In genomic region chr15:56207711-56208110, GRCh38 we compare ENCODE assay signal across 14 cellular contexts. TPM values are rescaled to one million over a fixed set of nuclear protein-coding genes. Genes with fewer than 3 reads are reported as not detected.
DNase-seq lines count a peak whose midpoint lies in the region; ATAC-seq lines count a peak whose summit lies in the region.
"Had no signal": no experiment of that assay in that cellular context is flagged by ENCODE, and none has a peak within 500 bp of the region (broad histone marks: within the 10 kb centered on the region; RNA-seq: fewer than 3 reads in every experiment).

No MANE protein-coding gene starts in this region.

- H3K36me3 Mint-ChIP-seq in activated naive CD4-positive, alpha-beta T cell treated with anti-CD3 and anti-CD28 coated beads, Interleukin-2, amount 10 ng/mL, durations not matched to agents 7 days and 5 days, result peaks cover 33% of the 10 kb centered on the region
- H3K36me3 Mint-ChIP-seq in activated naive CD4-positive, alpha-beta T cell treated with anti-CD3 and anti-CD28 coated beads for 36 hours (ENCODE audit: low read depth), result peaks cover 19% of the 10 kb centered on the region
- H3K36me3 Mint-ChIP-seq in IgD-negative memory B cell, result peaks cover 12% of the 10 kb centered on the region
- H3K36me3 Mint-ChIP-seq in activated naive CD8-positive, alpha-beta T cell treated with anti-CD3 and anti-CD28 coated beads, Interleukin-2, amount 50 U/mL, for 24 hours (ENCODE audit: low read depth), result peaks cover 34% of the 10 kb centered on the region
- peaks cover 22 to 40% of the 10 kb centered on the region in 2 donors for H3K36me3 Mint-ChIP-seq in stimulated activated naive B cell treated with anti-CD40 and anti-IgM and Interleukin-4, amounts not matched to agents 10 μg/mL and 1 μg/mL and 100 μg/mL, for 72 hours

- CTCF ChIA-PET in activated naive CD4-positive, alpha-beta T cell treated with anti-CD3 and anti-CD28 coated beads, Interleukin-2, amount 10 ng/mL, durations not matched to agents 7 days and 5 days (lab: Charles Lee), result no interaction called here
- CTCF ChIA-PET in activated naive CD4-positive, alpha-beta T cell treated with anti-CD3 and anti-CD28 coated beads for 36 hours (lab: Charles Lee), result no interaction called here

- DNase-seq in activated naive CD4-positive, alpha-beta T cell treated with anti-CD3 and anti-CD28 coated beads, Interleukin-2, amount 10 ng/mL, durations not matched to agents 7 days and 5 days, result no peak
- DNase-seq in activated naive CD4-positive, alpha-beta T cell treated with anti-CD3 and anti-CD28 coated beads for 36 hours, result no peak
- DNase-seq in activated naive CD8-positive, alpha-beta T cell treated with anti-CD3 and anti-CD28 coated beads, Interleukin-2, amount 50 U/mL, for 24 hours, result no peak
- DNase-seq in stimulated activated naive B cell treated with anti-CD40 and anti-IgM and Interleukin-4, amounts not matched to agents 10 μg/mL and 1 μg/mL and 100 μg/mL, for 72 hours, result no peak
- DNase-seq in GOT3 (lab: John Stamatoyannopoulos, UW), result no peak
- DNase-seq in NCI-H748 (lab: John Stamatoyannopoulos, UW; ENCODE audit: unreplicated experiment), result no peak
- DNase-seq in NOMO-1 treated with dmso at 0.1 percent for 144 hours (lab: John Stamatoyannopoulos, UW; ENCODE audit: unreplicated experiment), result no peak
- DNase-seq: body of pancreas; KG1; left ventricle myocardium inferior; NCI-H2081 treated with DMSO at 0.1 percent for 48 hours; occipital lobe; stimulated activated CD8-positive, alpha-beta memory T cell treated with anti-CD3 and anti-CD28 coated beads, Interleukin-4, amount 100 ng/mL, for 48 hours had no signal

- H3K27me3 Mint-ChIP-seq in activated naive CD4-positive, alpha-beta T cell treated with anti-CD3 and anti-CD28 coated beads, Interleukin-2, amount 10 ng/mL, durations not matched to agents 7 days and 5 days, result no peaks in the 10 kb centered on the region
- H3K27me3 Mint-ChIP-seq in activated naive CD4-positive, alpha-beta T cell treated with anti-CD3 and anti-CD28 coated beads for 36 hours (ENCODE audit: low read depth), result no peaks in the 10 kb centered on the region
- H3K27me3 Mint-ChIP-seq in IgD-negative memory B cell, result no peaks in the 10 kb centered on the region
- no peaks in the 10 kb centered on the region for H3K27me3 Mint-ChIP-seq in activated naive CD8-positive, alpha-beta T cell treated with anti-CD3 and anti-CD28 coated beads, Interleukin-2, amount 50 U/mL, for 24 hours
- no peaks in the 10 kb centered on the region for H3K27me3 Mint-ChIP-seq in stimulated activated naive B cell treated with anti-CD40 and anti-IgM and Interleukin-4, amounts not matched to agents 10 μg/mL and 1 μg/mL and 100 μg/mL, for 72 hours

- H3K9me3 Mint-ChIP-seq in activated naive CD4-positive, alpha-beta T cell treated with anti-CD3 and anti-CD28 coated beads, Interleukin-2, amount 10 ng/mL, durations not matched to agents 7 days and 5 days, result peaks cover 19% of the 10 kb centered on the region
- H3K9me3 Mint-ChIP-seq in activated naive CD4-positive, alpha-beta T cell treated with anti-CD3 and anti-CD28 coated beads for 36 hours, result peaks cover 16% of the 10 kb centered on the region
- H3K9me3 Mint-ChIP-seq in IgD-negative memory B cell, result peaks cover 2 to 22% (median 3%) of the 10 kb centered on the region in 3 donors
- H3K9me3 Mint-ChIP-seq in activated naive CD8-positive, alpha-beta T cell treated with anti-CD3 and anti-CD28 coated beads, Interleukin-2, amount 50 U/mL, for 24 hours, result peaks cover 29% of the 10 kb centered on the region
- H3K9me3 Mint-ChIP-seq in stimulated activated naive B cell treated with anti-CD40 and anti-IgM and Interleukin-4, amounts not matched to agents 10 μg/mL and 1 μg/mL and 100 μg/mL, for 72 hours, result peaks cover 13 to 24% of the 10 kb centered on the region in 2 donors

- peak overlapping the region; percentile 82 for H3K27ac Mint-ChIP-seq in activated naive CD4-positive, alpha-beta T cell treated with anti-CD3 and anti-CD28 coated beads, Interleukin-2, amount 10 ng/mL, durations not matched to agents 7 days and 5 days
- no peak overlapping the region for H3K27ac Mint-ChIP-seq in activated naive CD4-positive, alpha-beta T cell treated with anti-CD3 and anti-CD28 coated beads for 36 hours
- peak overlapping the region; percentile 52 to 71 (median 70) for H3K27ac Mint-ChIP-seq in IgD-negative memory B cell
- H3K27ac Mint-ChIP-seq in activated naive CD8-positive, alpha-beta T cell treated with anti-CD3 and anti-CD28 coated beads, Interleukin-2, amount 50 U/mL, for 24 hours, result peak overlapping the region; percentile 78
- peak overlapping the region; percentile 47 for H3K27ac Mint-ChIP-seq in stimulated activated naive B cell treated with anti-CD40 and anti-IgM and Interleukin-4, amounts not matched to agents 10 μg/mL and 1 μg/mL and 100 μg/mL, for 72 hours

- H3K4me3 Mint-ChIP-seq in activated naive CD4-positive, alpha-beta T cell treated with anti-CD3 and anti-CD28 coated beads, Interleukin-2, amount 10 ng/mL, durations not matched to agents 7 days and 5 days, result no peak overlapping the region
- H3K4me3 Mint-ChIP-seq in activated naive CD4-positive, alpha-beta T cell treated with anti-CD3 and anti-CD28 coated beads for 36 hours, result no peak overlapping the region
- peak overlapping the region; percentile 49 to 86 (median 68) for H3K4me3 Mint-ChIP-seq in IgD-negative memory B cell
- peak overlapping the region; percentile 30 for H3K4me3 Mint-ChIP-seq in activated naive CD8-positive, alpha-beta T cell treated with anti-CD3 and anti-CD28 coated beads, Interleukin-2, amount 50 U/mL, for 24 hours
- peak overlapping the region in 1 of 2 donors; percentile 49 for H3K4me3 Mint-ChIP-seq in stimulated activated naive B cell treated with anti-CD40 and anti-IgM and Interleukin-4, amounts not matched to agents 10 μg/mL and 1 μg/mL and 100 μg/mL, for 72 hours

- intact Hi-C loops in activated naive CD4-positive, alpha-beta T cell treated with anti-CD3 and anti-CD28 coated beads for 36 hours (cut with micrococcal nuclease), result loop anchor here (2.0 kb wide), 1 partner anchor 37 kb away; no protein-coding TSS in a partner anchor

- peaks cover 52% of the 10 kb centered on the region for H3K4me1 Mint-ChIP-seq in activated naive CD4-positive, alpha-beta T cell treated with anti-CD3 and anti-CD28 coated beads, Interleukin-2, amount 10 ng/mL, durations not matched to agents 7 days and 5 days
- H3K4me1 Mint-ChIP-seq in activated naive CD4-positive, alpha-beta T cell treated with anti-CD3 and anti-CD28 coated beads for 36 hours (ENCODE audit: low read depth), result peaks cover 81% of the 10 kb centered on the region
- H3K4me1 Mint-ChIP-seq in IgD-negative memory B cell, result peaks cover 62 to 75% (median 63%) of the 10 kb centered on the region in 3 donors
- peaks cover 67% of the 10 kb centered on the region for H3K4me1 Mint-ChIP-seq in activated naive CD8-positive, alpha-beta T cell treated with anti-CD3 and anti-CD28 coated beads, Interleukin-2, amount 50 U/mL, for 24 hours
- H3K4me1 Mint-ChIP-seq in stimulated activated naive B cell treated with anti-CD40 and anti-IgM and Interleukin-4, amounts not matched to agents 10 μg/mL and 1 μg/mL and 100 μg/mL, for 72 hours, result peaks cover 55 to 80% of the 10 kb centered on the region in 2 donors

- peak; percentile 59 for ATAC-seq in activated naive CD8-positive, alpha-beta T cell treated with anti-CD3 and anti-CD28 coated beads, Interleukin-2, amount 50 U/mL, for 24 hours
- ATAC-seq in stimulated activated naive B cell treated with anti-CD40 and anti-IgM and Interleukin-4, amounts not matched to agents 10 μg/mL and 1 μg/mL and 100 μg/mL, for 72 hours (replicated peaks), result peak; percentile 58 to 61
- ATAC-seq: body of pancreas had no signal

RNA-seq across cellular contexts. Expression of gene RFX7, which starts 36.0 kb away (rescaled TPM):
- total RNA-seq in activated naive CD4-positive, alpha-beta T cell treated with anti-CD3 and anti-CD28 coated beads for 36 hours, result 10 to 100 TPM; 22.8 to 26.6 TPM
- polyA plus RNA-seq in IgD-negative memory B cell, result 3.4 TPM

Comparison
In these comparisons a context has a peak if more than half of its experiments do, and no peak if none do; other contexts are left out.
1. H3K4me3 Mint-ChIP-seq: peak in IgD-negative memory B cell (4 of 4) and activated naive CD8-positive, alpha-beta T cell treated with anti-CD3 and anti-CD28 coated beads, Interleukin-2, amount 50 U/mL, for 24 hours (single experiment); none in activated naive CD4-positive, alpha-beta T cell treated with anti-CD3 and anti-CD28 coated beads, Interleukin-2, amount 10 ng/mL, durations not matched to agents 7 days and 5 days (single experiment) and activated naive CD4-positive, alpha-beta T cell treated with anti-CD3 and anti-CD28 coated beads for 36 hours (single experiment).